Comparison of ENCODE assay signal across 8 cellular contexts in genomic region chr7:32479574-32480200, GRCh38. TPM values are rescaled to one million over a fixed set of nuclear protein-coding genes. Genes with fewer than 3 reads are reported as not detected.
DNase-seq lines count a peak whose midpoint lies in the region; ATAC-seq, FAIRE-seq and TF ChIP-seq lines count a peak whose summit lies in the region.

No MANE protein-coding gene starts in this region.

- SMC1A ChIA-PET in GM12878 (lab: Charles Lee; ENCODE audit: uncharacterized antibody, unreplicated experiment) = interaction anchor here (0.7 to 2.3 kb wide), 4 partner anchors 10 to 270 kb away, joined by 3 to 17 read pairs (median 4); partner anchors contain the start of gene LSM5

- peak; percentile 52 for DNase-seq in DMS79 (lab: John Stamatoyannopoulos, UW)
- peak; percentile 8 for DNase-seq in NCI-H510A (lab: John Stamatoyannopoulos, UW)
- DNase-seq in GM12878 (ENCODE audit: low read depth, low spot score) = no peak
- DNase-seq in right lobe of liver = no peak
- DNase-seq in UCSD-AML1 (lab: John Stamatoyannopoulos, UW; ENCODE audit: unreplicated experiment) = no peak
- DNase-seq in cerebellar nuclear complex (lab: John Stamatoyannopoulos, UW) = no peak
- DNase-seq in activated CD4-positive, alpha-beta T cell treated with anti-CD3 and anti-CD28 coated beads for 48 hours = no peak

- H2AFZ ChIP-seq in GM12878 (ENCODE audit: control insufficient read depth, low read depth, low read length) = no peak overlapping the region

- no peak for TF ChIP-seq EP300 in GM12878 (IDR thresholded peaks at IDR 0.05; ENCODE audit: borderline replicate concordance in 1 of 2, control insufficient read depth in 1 of 2, low read depth in 2 of 2, low read length in 2 of 2)

- H3K27ac ChIP-seq in HEK293 (ENCODE audit: extremely low read depth, low read depth, low read length) = no peak overlapping the region
- H3K27ac ChIP-seq in GM12878 (ENCODE audit: control insufficient read depth, insufficient read depth) = no peak overlapping the region
- H3K27ac ChIP-seq in right lobe of liver = no peak overlapping the region

- H3K4me1 ChIP-seq in HEK293 (ENCODE audit: control insufficient read depth, insufficient read depth, low read length) = no peaks in the 10 kb centered on the region
- H3K4me1 ChIP-seq in GM12878 (ENCODE audit: control insufficient read depth, insufficient read depth, low read length) = no peaks in the 10 kb centered on the region
- H3K4me1 ChIP-seq in right lobe of liver = no peaks in the 10 kb centered on the region

- no peaks in the 10 kb centered on the region for H3K9me3 ChIP-seq in HEK293 (ENCODE audit: control insufficient read depth, insufficient read depth, low read depth, low read length)
- H3K9me3 ChIP-seq in GM12878 (replicated peaks; ENCODE audit: control insufficient read depth, insufficient read depth, low read length) = no peaks in the 10 kb centered on the region
- no peaks in the 10 kb centered on the region for H3K9me3 ChIP-seq in right lobe of liver

- 47% methylated on average over 2 of the region's 2 CpGs for WGBS in GM12878 (ENCODE audit: insufficient coverage, insufficient replicate concordance, low lambda C conversion rate, missing lambda C conversion rate)
- 66% methylated on average over 2 of the region's 2 CpGs for WGBS in right lobe of liver (ENCODE audit: insufficient coverage, low coverage, low lambda C conversion rate, missing lambda C conversion rate)

- ATAC-seq in GM12878 (peak; percentile 62), right lobe of liver (peak; percentile 67 to 73 (median 68))

- intact Hi-C loops in GM12878 (cut with micrococcal nuclease; ENCODE audit: unreplicated experiment) (loop anchor here (1.0 to 5.0 kb wide), 3 partner anchors 132 to 735 kb away; no protein-coding TSS in a partner anchor), right lobe of liver (cut with DNase I) (loop anchor here (10.0 kb wide), 2 partner anchors 265 to 275 kb away; no protein-coding TSS in a partner anchor)

- H3K4me3 ChIP-seq in HEK293 (ENCODE audit: low read depth, low read length) (no peak overlapping the region), GM12878 (no peak overlapping the region), right lobe of liver (no peak overlapping the region)

- FAIRE-seq in GM12878 (lab: Jason Lieb, UNC) = peak; percentile 59

- H3K4me2 ChIP-seq in GM12878 (ENCODE audit: control insufficient read depth, insufficient read depth) = no peak overlapping the region

- RAD21 ChIA-PET in GM12878 (lab: Charles Lee; ENCODE audit: unreplicated experiment) = interaction anchor here (0.6 to 2.0 kb wide), 2 partner anchors 269 to 1430 kb away, joined by 3 to 17 read pairs; no protein-coding TSS in a partner anchor

- no peak for TF ChIP-seq POLR2A in GM12878 (IDR thresholded peaks at IDR 0.05; ENCODE audit: low read depth, low read length)
- no peak for TF ChIP-seq POLR2A in right lobe of liver (IDR thresholded peaks at IDR 0.05)

- TF ChIP-seq RAD21 in GM12878 (IDR thresholded peaks at IDR 0.05; ENCODE audit: insufficient read depth, low read depth, low read length) = peak; percentile 82

- CTCF ChIA-PET in HEK293 (lab: Yijun Ruan, JAX) (interaction anchor here (0.5 to 3.1 kb wide), 35 partner anchors 9 to 1501 kb away, joined by 3 to 52 read pairs (median 3); partner anchors contain the start of gene LSM5), GM12878 (lab: Yijun Ruan, JAX) (interaction anchor here (0.6 to 2.0 kb wide), 8 partner anchors 8 to 736 kb away, joined by 3 to 24 read pairs (median 4); no protein-coding TSS in a partner anchor)

- no TSS peak for BruUV-seq in GM12878 (replicated peaks; lab: Mats Ljungman, UMichigan)

- no peaks in the 10 kb centered on the region for H3K79me2 ChIP-seq in GM12878 (ENCODE audit: control insufficient read depth, insufficient read depth, low read length)

- no peaks in the 10 kb centered on the region for H4K20me1 ChIP-seq in GM12878 (ENCODE audit: control insufficient read depth, insufficient read depth)

- 0 out of 2 replicates have a peak, but pooled peaks have one; percentile 25 for TF ChIP-seq CTCF in HEK293 (tag by site-specific recombination; IDR thresholded peaks at IDR 0.05)
- peak; percentile 75 to 78 (median 77) for TF ChIP-seq CTCF in GM12878 (IDR thresholded peaks at IDR 0.05 in 2 of 3, conservative IDR thresholded peaks at IDR 0.05 in 1 of 3; ENCODE audit: control insufficient read depth in 2 of 3, extremely low read depth in 1 of 3, insufficient read depth in 1 of 3, low read depth in 3 of 3, low read length in 3 of 3)
- peak; percentile 66 to 85 (median 72) for TF ChIP-seq CTCF in right lobe of liver (IDR thresholded peaks at IDR 0.05)

- in situ Hi-C loops in GM12878 (cut with MboI) = loop anchor here (5.0 to 10.0 kb wide), 2 partner anchors 262 to 735 kb away; no protein-coding TSS in a partner anchor

- H3K9ac ChIP-seq in GM12878 (ENCODE audit: control insufficient read depth, insufficient read depth, low read length) = no peak overlapping the region

- H3K36me3 ChIP-seq in HEK293 (ENCODE audit: control insufficient read depth in 2 of 2, insufficient read depth in 1 of 2, low read length in 2 of 2) (peaks cover 0 to under 1% of the 10 kb centered on the region in 2 experiments; a peak in 2 of 3 replicates), GM12878 (ENCODE audit: control insufficient read depth in 2 of 2, insufficient read depth in 2 of 2, low read length in 1 of 2) (no peaks in the 10 kb centered on the region), right lobe of liver (no peaks in the 10 kb centered on the region)

- POLR2A ChIA-PET in HEK293 (lab: Yijun Ruan, JAX) = no interaction called here
- POLR2A ChIA-PET in GM12878 (lab: Charles Lee) = no interaction called here

- H3K27me3 ChIP-seq in GM12878 (replicated peaks in 1 of 2; ENCODE audit: control insufficient read depth in 2 of 2, insufficient read depth in 2 of 2, low read length in 1 of 2) (no peaks in the 10 kb centered on the region), right lobe of liver (no peaks in the 10 kb centered on the region)

TF ChIP-seq in HEK293, 187 proteins besides CTCF, POLR2A, EP300 and RAD21 (continues in another document):
- peak; percentile 35; the same call in 1 of the 2 replicates for TF ChIP-seq ZBTB6 (tag by site-specific recombination; IDR thresholded peaks at IDR 0.05)

TF ChIP-seq in GM12878, 131 proteins besides CTCF, POLR2A, EP300 and RAD21:
- TF ChIP-seq POLR2AphosphoS5 (IDR thresholded peaks at IDR 0.05; ENCODE audit: low read length) (no peak), SMC3 (IDR thresholded peaks at IDR 0.05; ENCODE audit: borderline replicate concordance, low read length) (peak; percentile 45; the same call in 1 of the 2 replicates)
TF ChIP-seq in GM12878: peak in this region for 1.

RNA-seq across cellular contexts. Expression of gene LSM5, which starts 10.5 kb away (rescaled TPM):
- 27.2 and 32.2 TPM in 2 replicates for total RNA-seq in GM12878 (2013; cell fraction: nucleolus; rRNA removed)
- total RNA-seq in GM12878 (2014; rRNA removed) (29.4 and 57.3 TPM in 2 replicates), GM12878 (2014; rRNA removed; fragmentation: Illumina TruSeq; extraction: Trizol) (75.0 and 76.7 TPM in 2 replicates), GM12878 (2021) (88.0 and 91.8 TPM in 2 replicates), right lobe of liver (10 to 100 TPM in 5 of 6 experiments, 1 to 10 TPM in 1; 8.7 to 26.2 (median 21.8) TPM)
- 325 TPM for polyA plus RNA-seq in GM12878 (2011; ENCODE audit: low read depth)
- polyA plus RNA-seq in GM12878 (2011; rRNA removed) (96.1 and 232 TPM in 2 replicates), GM12878 (2014; fragmentation: Illumina TruSeq; extraction: Trizol) (194 and 262 TPM in 2 replicates), GM12878 (2014; fragmentation: Nextera tagmentation; extraction: Ambion mirVana) (100 to 1,000 TPM; 494 to 538 TPM), GM12878 (2014; rRNA removed) (70.1 and 76.7 TPM in 2 replicates), GM12878 (2016; fragmentation: Nextera tagmentation; extraction: Ambion mirVana) (100 to 1,000 TPM; 435 to 449 TPM)
- 12.2 and 21.6 TPM in 2 replicates for polyA plus RNA-seq in GM12878 (2011; cell fraction: cytosol; rRNA removed)
- polyA plus RNA-seq in GM12878 (2011; cell fraction: nucleus; rRNA removed) = 14.5 and 21.3 TPM in 2 replicates
- 73.6 and 109 TPM in 2 replicates for polyA plus RNA-seq in GM12878 (2012)
- 10.8 and 17.0 TPM in 2 replicates for polyA minus RNA-seq in GM12878 (2011; rRNA and poly(A)+ RNA removed)
- polyA minus RNA-seq in GM12878 (2011; cell fraction: cytosol; rRNA and poly(A)+ RNA removed) = 5.9 and 9.8 TPM in 2 replicates
- polyA minus RNA-seq in GM12878 (2011; cell fraction: nucleus; rRNA and poly(A)+ RNA removed) = 17.9 and 26.0 TPM in 2 replicates

RNA-seq across cellular contexts. Expression of gene AVL9, which starts 15.6 kb away (rescaled TPM):
- total RNA-seq in GM12878 (2013; cell fraction: nucleolus; rRNA removed) = 73.7 and 80.7 TPM in 2 replicates
- total RNA-seq in GM12878 (2014; rRNA removed) (27.8 and 28.1 TPM in 2 replicates), GM12878 (2014; rRNA removed; fragmentation: Illumina TruSeq; extraction: Trizol) (20.8 and 21.1 TPM in 2 replicates), GM12878 (2021) (41.6 and 45.8 TPM in 2 replicates), right lobe of liver (10 to 100 TPM; 12.5 to 22.9 (median 15.3) TPM)
- 22.9 TPM for polyA plus RNA-seq in GM12878 (2011; ENCODE audit: low read depth)
- polyA plus RNA-seq in GM12878 (2011; rRNA removed) (24.2 and 24.4 TPM in 2 replicates), GM12878 (2014; fragmentation: Illumina TruSeq; extraction: Trizol) (19.3 and 22.6 TPM in 2 replicates), GM12878 (2014; fragmentation: Nextera tagmentation; extraction: Ambion mirVana) (10 to 100 TPM in 1 of 2 experiments, 1 to 10 TPM in 1; 4.5 to 10.5 TPM), GM12878 (2014; rRNA removed) (16.3 and 16.6 TPM in 2 replicates), GM12878 (2016; fragmentation: Nextera tagmentation; extraction: Ambion mirVana) (10 to 100 TPM; 18.4 to 21.0 TPM)
- polyA plus RNA-seq in GM12878 (2011; cell fraction: cytosol; rRNA removed) = 13.1 and 20.3 TPM in 2 replicates
- 19.6 and 20.0 TPM in 2 replicates for polyA plus RNA-seq in GM12878 (2011; cell fraction: nucleus; rRNA removed)
- 17.8 and 20.4 TPM in 2 replicates for polyA plus RNA-seq in GM12878 (2012)
- polyA minus RNA-seq in GM12878 (2011; rRNA and poly(A)+ RNA removed) = 39.1 and 41.3 TPM in 2 replicates
- polyA minus RNA-seq in GM12878 (2011; cell fraction: cytosol; rRNA and poly(A)+ RNA removed) = 9.4 and 9.8 TPM in 2 replicates
- 16.7 and 26.9 TPM in 2 replicates for polyA minus RNA-seq in GM12878 (2011; cell fraction: nucleus; rRNA and poly(A)+ RNA removed)

Comparison
In these comparisons a context has a peak if more than half of its experiments do, and no peak if none do; other contexts are left out.
1. DNase-seq: peak in DMS79 (single experiment) and NCI-H510A (single experiment); none in GM12878 (single experiment), right lobe of liver (0 of 3), UCSD-AML1 (single experiment), cerebellar nuclear complex (0 of 2) and activated CD4-positive, alpha-beta T cell treated with anti-CD3 and anti-CD28 coated beads for 48 hours (single experiment).
2. CTCF ChIP-seq: peak in every context shown above with its lines; median percentile 77 in GM12878; 72 in right lobe of liver; 25 in HEK293.